Comparison of ENCODE assay signal across 20 cellular contexts in genomic region chr13:55534306-55534705, GRCh38.
DNase-seq lines count a peak whose midpoint lies in the region; ATAC-seq and TF ChIP-seq lines count a peak whose summit lies in the region.
"Had no signal": no experiment of that assay in that cellular context is flagged by ENCODE, and none has a peak within 500 bp of the region (broad histone marks: within the 10 kb centered on the region; RNA-seq: fewer than 3 reads in every experiment).

No MANE protein-coding gene starts in this region.

- no peaks in the 10 kb centered on the region for H3K9me3 ChIP-seq in body of pancreas
- H3K9me3 ChIP-seq: A549; BLaER1 treated with 17β-estradiol and CSF1 and Interleukin-3, amounts not matched to agents 10 nM and 100 nM had no signal

- no peaks in the 10 kb centered on the region for H3K36me3 ChIP-seq in body of pancreas (replicated peaks in 1 of 2; ENCODE audit: insufficient read depth in 1 of 2, low read depth in 2 of 2)
- H3K36me3 ChIP-seq: BE2C; BLaER1 treated with 17β-estradiol and CSF1 and Interleukin-3, amounts not matched to agents 10 nM and 100 nM had no signal

- no peaks in the 10 kb centered on the region for H3K4me1 ChIP-seq in body of pancreas
- H3K4me1 ChIP-seq: A549; BLaER1 treated with 17β-estradiol and CSF1 and Interleukin-3, amounts not matched to agents 10 nM and 100 nM had no signal

- WGBS in body of pancreas, 2 donors: 80 to 84% methylated on average over 1 of the region's 1 CpG

- H3K27ac ChIP-seq in body of pancreas: no peak overlapping the region
- H3K27ac ChIP-seq: A549; BLaER1 treated with 17β-estradiol and CSF1 and Interleukin-3, amounts not matched to agents 10 nM and 100 nM; GM23248 had no signal

- intact Hi-C loops in body of pancreas (cut with DNase I): no loop called here

- H3K4me3 ChIP-seq in body of pancreas: no peak overlapping the region
- H3K4me3 ChIP-seq: A549; BLaER1 treated with 17β-estradiol and CSF1 and Interleukin-3, amounts not matched to agents 10 nM and 100 nM; GM23248 had no signal

- H3K27me3 ChIP-seq in body of pancreas: no peaks in the 10 kb centered on the region
- H3K27me3 ChIP-seq: BE2C; BLaER1 treated with 17β-estradiol and CSF1 and Interleukin-3, amounts not matched to agents 10 nM and 100 nM had no signal

- ATAC-seq in GM21529 (IDR thresholded peaks at IDR 0.05; ENCODE audit: unreplicated experiment) (no peak), body of pancreas (no peak)
- ATAC-seq: A549 had no signal

- DNase-seq in NCI-H2171 treated with DMSO at 0.1 percent for 48 hours (lab: John Stamatoyannopoulos, UW) (peak; percentile 64), NCI-H2171 (lab: John Stamatoyannopoulos, UW) (no peak), NCI-H748 (lab: John Stamatoyannopoulos, UW; ENCODE audit: unreplicated experiment) (peak; percentile 63), cerebellum (ENCODE audit: low spot score) (peak; percentile 10), OCI-M1 (lab: John Stamatoyannopoulos, UW) (no peak), body of pancreas (no peak)
- DNase-seq: 8988T; ACHN; AML-193; BE2C; CD4-positive, alpha-beta T cell; CD8-positive, alpha-beta memory T cell; DMS53; DMS79 treated with DMSO at 0.1 percent for 48 hours; GM23248; H7; HCEC 1CT had no signal

- no peak for TF ChIP-seq CTCF in body of pancreas (IDR thresholded peaks at IDR 0.05)

- TF ChIP-seq POLR2A in body of pancreas (IDR thresholded peaks at IDR 0.05): no peak

Comparison
In these comparisons a context has a peak if more than half of its experiments do, and no peak if none do; other contexts are left out.
1. DNase-seq: peak in NCI-H2171 treated with DMSO at 0.1 percent for 48 hours (single experiment), NCI-H748 (single experiment) and cerebellum (single experiment); none in NCI-H2171 (single experiment), OCI-M1 (single experiment) and body of pancreas (0 of 4).